8 cellular contexts compared by ENCODE assay signal in genomic region chr12:75722714-75723200, GRCh38.
A peak's percentile ranks its signal among the peaks of the same experiment; 100 is the strongest.
DNase-seq lines count a peak whose midpoint lies in the region; ATAC-seq, FAIRE-seq and TF ChIP-seq lines count a peak whose summit lies in the region.

No MANE protein-coding gene starts in this region.

- no peaks in the 10 kb centered on the region for H3K36me3 ChIP-seq in CD4-positive, CD25-positive, alpha-beta regulatory T cell (ENCODE audit: control insufficient read depth, insufficient read depth, low read length)

- H3K4me1 Mint-ChIP-seq in CD4-positive, CD25-positive, alpha-beta regulatory T cell: peaks cover 9 to 19% (median 17%) of the 10 kb centered on the region in 4 donors

- peaks cover 17% of the 10 kb centered on the region for H3K4me1 ChIP-seq in CD4-positive, CD25-positive, alpha-beta regulatory T cell (ENCODE audit: control insufficient read depth, insufficient read depth, low read length, poor library complexity, severe bottlenecking)

- FAIRE-seq in D721Med (lab: Jason Lieb, UNC): no peak

- TF ChIP-seq CTCF in D721Med (IDR thresholded peaks at IDR 0.05; ENCODE audit: insufficient read depth, missing control alignments): no peak

- H3K27ac ChIP-seq in CD4-positive, CD25-positive, alpha-beta regulatory T cell (ENCODE audit: insufficient read depth, low read length, poor library complexity, severe bottlenecking): no peak overlapping the region

- no peaks in the 10 kb centered on the region for H3K27me3 ChIP-seq in CD4-positive, CD25-positive, alpha-beta regulatory T cell (ENCODE audit: control insufficient read depth, insufficient read depth, low read length)

- H3K9me3 ChIP-seq in CD4-positive, CD25-positive, alpha-beta regulatory T cell (ENCODE audit: control insufficient read depth in 2 of 2, low read length in 2 of 2): no peaks in the 10 kb centered on the region

- peaks cover 0 to 2% (median 0%) of the 10 kb centered on the region in 7 donors for H3K9me3 Mint-ChIP-seq in CD4-positive, CD25-positive, alpha-beta regulatory T cell

- H3K4me3 Mint-ChIP-seq in CD4-positive, CD25-positive, alpha-beta regulatory T cell: no peak overlapping the region

- peak; percentile 91 to 95 for ATAC-seq in CD4-positive, CD25-positive, alpha-beta regulatory T cell (ENCODE audit: low read depth in 2 of 2)
- peak; percentile 66 for ATAC-seq in GM19035 (IDR thresholded peaks at IDR 0.05; ENCODE audit: unreplicated experiment)
- ATAC-seq in HG03439 (IDR thresholded peaks at IDR 0.05; ENCODE audit: unreplicated experiment): peak; percentile 73

- peak in 2 of 3 donors; percentile 11 to 81 for DNase-seq in CD4-positive, CD25-positive, alpha-beta regulatory T cell
- peak; percentile 47 to 69 for DNase-seq in SHP77 (lab: John Stamatoyannopoulos, UW)
- DNase-seq in astrocyte of the hippocampus (ENCODE audit: low read depth, low spot score): peak; percentile 91
- peak; percentile 92 for DNase-seq in iris pigment epithelial cell (ENCODE audit: low read depth)
- peak; percentile 20 to 26 for DNase-seq in stimulated activated CD4-positive, alpha-beta T cell treated with anti-CD3 and anti-CD28 coated beads, Interleukin-2, amount 100 ng/mL, for 24 hours
- DNase-seq in D721Med (ENCODE audit: insufficient read length, low spot score): no peak

- H3K4me3 ChIP-seq in CD4-positive, CD25-positive, alpha-beta regulatory T cell (ENCODE audit: low read depth, low read length): peak overlapping the region; percentile 42

- no peaks in the 10 kb centered on the region for H3K36me3 Mint-ChIP-seq in CD4-positive, CD25-positive, alpha-beta regulatory T cell

- no peaks in the 10 kb centered on the region for H3K27me3 Mint-ChIP-seq in CD4-positive, CD25-positive, alpha-beta regulatory T cell

- H3K27ac Mint-ChIP-seq in CD4-positive, CD25-positive, alpha-beta regulatory T cell: peak overlapping the region in 2 of 3 donors; percentile 74 to 97
